In the genomic region with DNA sequence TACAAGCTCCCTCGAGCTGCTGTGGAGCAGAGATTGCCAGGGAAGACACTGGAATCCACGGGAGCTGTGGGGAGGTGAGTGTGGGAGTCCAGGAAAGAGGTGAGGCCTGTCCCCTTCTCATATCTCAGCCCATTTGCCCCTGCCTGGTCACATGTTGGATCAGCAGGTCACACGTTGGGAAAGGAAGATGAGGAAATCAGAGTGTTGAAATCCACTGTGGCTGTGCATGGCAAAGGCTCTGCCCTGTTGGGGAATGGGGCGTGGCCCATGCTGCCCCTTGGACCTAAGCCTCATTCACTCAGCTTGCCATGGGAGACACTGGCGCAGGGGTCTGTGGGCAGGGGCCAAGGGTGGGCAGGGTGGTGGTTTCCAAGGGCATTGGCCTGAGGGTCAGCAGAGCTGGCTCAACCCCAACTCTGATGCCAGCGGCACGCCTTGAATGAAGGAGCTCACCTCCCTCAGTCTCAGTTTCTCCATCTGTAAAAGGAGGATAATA, we compare ENCODE assay signal across 1 cellular context.
TF ChIP-seq lines count a peak whose summit lies in the region.

No MANE protein-coding gene starts in this region.

TF ChIP-seq in HepG2, 621 proteins besides CTCF, POLR2A, EP300 and RAD21 (continued from another document and continues in another):
- TF ChIP-seq, protein P1, sequence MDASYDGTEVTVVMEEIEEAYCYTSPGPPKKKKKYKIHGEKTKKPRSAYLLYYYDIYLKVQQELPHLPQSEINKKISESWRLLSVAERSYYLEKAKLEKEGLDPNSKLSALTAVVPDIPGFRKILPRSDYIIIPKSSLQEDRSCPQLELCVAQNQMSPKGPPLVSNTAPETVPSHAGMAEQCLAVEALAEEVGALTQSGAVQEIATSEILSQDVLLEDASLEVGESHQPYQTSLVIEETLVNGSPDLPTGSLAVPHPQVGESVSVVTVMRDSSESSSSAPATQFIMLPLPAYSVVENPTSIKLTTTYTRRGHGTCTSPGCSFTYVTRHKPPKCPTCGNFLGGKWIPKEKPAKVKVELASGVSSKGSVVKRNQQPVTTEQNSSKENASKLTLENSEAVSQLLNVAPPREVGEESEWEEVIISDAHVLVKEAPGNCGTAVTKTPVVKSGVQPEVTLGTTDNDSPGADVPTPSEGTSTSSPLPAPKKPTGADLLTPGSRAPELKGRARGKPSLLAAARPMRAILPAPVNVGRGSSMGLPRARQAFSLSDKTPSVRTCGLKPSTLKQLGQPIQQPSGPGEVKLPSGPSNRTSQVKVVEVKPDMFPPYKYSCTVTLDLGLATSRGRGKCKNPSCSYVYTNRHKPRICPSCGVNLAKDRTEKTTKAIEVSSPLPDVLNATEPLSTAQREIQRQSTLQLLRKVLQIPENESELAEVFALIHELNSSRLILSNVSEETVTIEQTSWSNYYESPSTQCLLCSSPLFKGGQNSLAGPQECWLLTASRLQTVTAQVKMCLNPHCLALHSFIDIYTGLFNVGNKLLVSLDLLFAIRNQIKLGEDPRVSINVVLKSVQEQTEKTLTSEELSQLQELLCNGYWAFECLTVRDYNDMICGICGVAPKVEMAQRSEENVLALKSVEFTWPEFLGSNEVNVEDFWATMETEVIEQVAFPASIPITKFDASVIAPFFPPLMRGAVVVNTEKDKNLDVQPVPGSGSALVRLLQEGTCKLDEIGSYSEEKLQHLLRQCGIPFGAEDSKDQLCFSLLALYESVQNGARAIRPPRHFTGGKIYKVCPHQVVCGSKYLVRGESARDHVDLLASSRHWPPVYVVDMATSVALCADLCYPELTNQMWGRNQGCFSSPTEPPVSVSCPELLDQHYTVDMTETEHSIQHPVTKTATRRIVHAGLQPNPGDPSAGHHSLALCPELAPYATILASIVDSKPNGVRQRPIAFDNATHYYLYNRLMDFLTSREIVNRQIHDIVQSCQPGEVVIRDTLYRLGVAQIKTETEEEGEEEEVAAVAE (CRISPR knock-in tag; IDR thresholded peaks at IDR 0.05; ENCODE audit: borderline replicate concordance) = peak; percentile 62
- TF ChIP-seq ZNF607 (CRISPR knock-in tag; IDR thresholded peaks at IDR 0.05; ENCODE audit: borderline replicate concordance) (no peak), ZC3H13 (CRISPR knock-in tag; IDR thresholded peaks at IDR 0.05) (0 out of 2 replicates have a peak, but pooled peaks have one; percentile 83), BRD4 (CRISPR knock-in tag; IDR thresholded peaks at IDR 0.05) (peak; percentile 91), ZBTB20 (CRISPR knock-in tag; IDR thresholded peaks at IDR 0.05; ENCODE audit: borderline replicate concordance, low read depth) (0 out of 2 replicates have a peak, but pooled peaks have one; percentile 50), ZSCAN20 (CRISPR knock-in tag; IDR thresholded peaks at IDR 0.05; ENCODE audit: borderline replicate concordance) (no peak), ZNF543 (CRISPR knock-in tag; IDR thresholded peaks at IDR 0.05) (0 out of 2 replicates have a peak, but pooled peaks have one; percentile 36), NR2F2 (IDR thresholded peaks at IDR 0.05; ENCODE audit: borderline replicate concordance, low read depth) (peak; percentile 72; the same call in 1 of the 2 replicates), FOXM1 (CRISPR knock-in tag; IDR thresholded peaks at IDR 0.05) (no peak), GABPB1 (CRISPR knock-in tag; IDR thresholded peaks at IDR 0.05) (peak; percentile 72), ZNF547 (CRISPR knock-in tag; IDR thresholded peaks at IDR 0.05) (peak; percentile 52; the same call in 1 of the 2 replicates), SRSF1 (optimal IDR thresholded peaks at IDR 0.05; ENCODE audit: low read depth, low read length) (no peak), ZNF891 (CRISPR knock-in tag; IDR thresholded peaks at IDR 0.05) (peak; percentile 77; the same call in 1 of the 2 replicates), CENPT (CRISPR knock-in tag; IDR thresholded peaks at IDR 0.05; ENCODE audit: low read depth) (0 out of 2 replicates have a peak, but pooled peaks have one; percentile 78), ZNF10 (CRISPR knock-in tag; IDR thresholded peaks at IDR 0.05; ENCODE audit: borderline replicate concordance, low read depth) (no peak), SP4 (CRISPR knock-in tag; IDR thresholded peaks at IDR 0.05) (peak; percentile 72; the same call in 1 of the 2 replicates), RCOR2 (CRISPR knock-in tag; IDR thresholded peaks at IDR 0.05) (peak; percentile 76), RFX3 (CRISPR knock-in tag; IDR thresholded peaks at IDR 0.05) (no peak), ZNF850 (CRISPR knock-in tag; conservative IDR thresholded peaks at IDR 0.05) (no peak), CCDC6 (CRISPR knock-in tag; IDR thresholded peaks at IDR 0.05) (peak; percentile 97), KDM4B (CRISPR knock-in tag; IDR thresholded peaks at IDR 0.05) (peak; percentile 96), FOXA1 (IDR thresholded peaks at IDR 0.05) (no peak), FOXA1 (CRISPR knock-in tag; IDR thresholded peaks at IDR 0.05) (peak; percentile 74), CEBPB (IDR thresholded peaks at IDR 0.05; ENCODE audit: borderline replicate concordance, low read depth, low read length) (peak; percentile 99), AGO1 (IDR thresholded peaks at IDR 0.05; ENCODE audit: low read depth, low read length, poor library complexity, severe bottlenecking) (no peak), MAFG (CRISPR knock-in tag; IDR thresholded peaks at IDR 0.05) (no peak), HNRNPH1 (optimal IDR thresholded peaks at IDR 0.05; ENCODE audit: low read depth, low read length) (no peak), WIZ (CRISPR knock-in tag; IDR thresholded peaks at IDR 0.05) (0 out of 2 replicates have a peak, but pooled peaks have one; percentile 38), ZNF619 (CRISPR knock-in tag; IDR thresholded peaks at IDR 0.05) (peak; percentile 76; the same call in 1 of the 2 replicates), ZNF205 (CRISPR knock-in tag; IDR thresholded peaks at IDR 0.05) (peak; percentile 70), HNRNPLL (IDR thresholded peaks at IDR 0.05; ENCODE audit: low read depth, low read length, poor library complexity, severe bottlenecking) (no peak), ZNF367 (CRISPR knock-in tag; IDR thresholded peaks at IDR 0.05; ENCODE audit: borderline replicate concordance) (no peak), ZNF672 (CRISPR knock-in tag; IDR thresholded peaks at IDR 0.05) (0 out of 2 replicates have a peak, but pooled peaks have one; percentile 47), ZNF883 (CRISPR knock-in tag; IDR thresholded peaks at IDR 0.05; ENCODE audit: not compliant biosample characterization) (peak; percentile 69), BRCA1 (CRISPR knock-in tag; IDR thresholded peaks at IDR 0.05) (0 out of 2 replicates have a peak, but pooled peaks have one; percentile 44), XRCC5 (optimal IDR thresholded peaks at IDR 0.05; ENCODE audit: low read length) (peak; percentile 21), FOXK2 (IDR thresholded peaks at IDR 0.05) (no peak), ZNF564 (CRISPR knock-in tag; IDR thresholded peaks at IDR 0.05) (peak; percentile 89), RARA (CRISPR knock-in tag; IDR thresholded peaks at IDR 0.05) (peak; percentile 86), RBAK (CRISPR knock-in tag; IDR thresholded peaks at IDR 0.05) (no peak), ZNF660 (CRISPR knock-in tag; IDR thresholded peaks at IDR 0.05; ENCODE audit: borderline replicate concordance, low read depth) (no peak), TRIM24 (CRISPR knock-in tag; IDR thresholded peaks at IDR 0.05) (peak; percentile 99), ZNF451 (CRISPR knock-in tag; IDR thresholded peaks at IDR 0.05) (peak; percentile 78; the same call in 1 of the 2 replicates), ZNF292 (CRISPR knock-in tag; IDR thresholded peaks at IDR 0.05; ENCODE audit: borderline replicate concordance, low read depth) (peak; percentile 88), EHMT2 (IDR thresholded peaks at IDR 0.05; ENCODE audit: borderline replicate concordance, low read depth, low read length) (peak; percentile 66; the same call in 1 of the 2 replicates), ZNF256 (CRISPR knock-in tag; conservative IDR thresholded peaks at IDR 0.05) (peak; percentile 68; the same call in 1 of the 2 replicates), ZNF570 (CRISPR knock-in tag; IDR thresholded peaks at IDR 0.05; ENCODE audit: borderline replicate concordance) (no peak), MZF1 (CRISPR knock-in tag; IDR thresholded peaks at IDR 0.05; ENCODE audit: borderline replicate concordance) (no peak), FOXC1 (CRISPR knock-in tag; IDR thresholded peaks at IDR 0.05; ENCODE audit: borderline replicate concordance) (peak; percentile 94; the same call in 1 of the 2 replicates), NFYC (CRISPR knock-in tag; IDR thresholded peaks at IDR 0.05) (peak; percentile 65), ZNF124 (CRISPR knock-in tag; IDR thresholded peaks at IDR 0.05) (peak; percentile 88), KLF6 (CRISPR knock-in tag; IDR thresholded peaks at IDR 0.05) (peak; percentile 93; the same call in 1 of the 2 replicates), POLR2G (IDR thresholded peaks at IDR 0.05; ENCODE audit: low read depth, low read length) (0 out of 2 replicates have a peak, but pooled peaks have one; percentile 27), PHF20 (CRISPR knock-in tag; IDR thresholded peaks at IDR 0.05) (0 out of 2 replicates have a peak, but pooled peaks have one; percentile 20), HMGA1 (CRISPR knock-in tag; conservative IDR thresholded peaks at IDR 0.05) (no peak)
- TF ChIP-seq, protein P2, sequence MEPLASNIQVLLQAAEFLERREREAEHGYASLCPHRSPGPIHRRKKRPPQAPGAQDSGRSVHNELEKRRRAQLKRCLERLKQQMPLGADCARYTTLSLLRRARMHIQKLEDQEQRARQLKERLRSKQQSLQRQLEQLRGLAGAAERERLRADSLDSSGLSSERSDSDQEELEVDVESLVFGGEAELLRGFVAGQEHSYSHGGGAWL (CRISPR knock-in tag; IDR thresholded peaks at IDR 0.05) = no peak; the same call in 1 of the 2 replicates
- TF ChIP-seq, protein P3, sequence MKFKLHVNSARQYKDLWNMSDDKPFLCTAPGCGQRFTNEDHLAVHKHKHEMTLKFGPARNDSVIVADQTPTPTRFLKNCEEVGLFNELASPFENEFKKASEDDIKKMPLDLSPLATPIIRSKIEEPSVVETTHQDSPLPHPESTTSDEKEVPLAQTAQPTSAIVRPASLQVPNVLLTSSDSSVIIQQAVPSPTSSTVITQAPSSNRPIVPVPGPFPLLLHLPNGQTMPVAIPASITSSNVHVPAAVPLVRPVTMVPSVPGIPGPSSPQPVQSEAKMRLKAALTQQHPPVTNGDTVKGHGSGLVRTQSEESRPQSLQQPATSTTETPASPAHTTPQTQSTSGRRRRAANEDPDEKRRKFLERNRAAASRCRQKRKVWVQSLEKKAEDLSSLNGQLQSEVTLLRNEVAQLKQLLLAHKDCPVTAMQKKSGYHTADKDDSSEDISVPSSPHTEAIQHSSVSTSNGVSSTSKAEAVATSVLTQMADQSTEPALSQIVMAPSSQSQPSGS (CRISPR knock-in tag; IDR thresholded peaks at IDR 0.05) = peak; percentile 90
- TF ChIP-seq, protein P4, sequence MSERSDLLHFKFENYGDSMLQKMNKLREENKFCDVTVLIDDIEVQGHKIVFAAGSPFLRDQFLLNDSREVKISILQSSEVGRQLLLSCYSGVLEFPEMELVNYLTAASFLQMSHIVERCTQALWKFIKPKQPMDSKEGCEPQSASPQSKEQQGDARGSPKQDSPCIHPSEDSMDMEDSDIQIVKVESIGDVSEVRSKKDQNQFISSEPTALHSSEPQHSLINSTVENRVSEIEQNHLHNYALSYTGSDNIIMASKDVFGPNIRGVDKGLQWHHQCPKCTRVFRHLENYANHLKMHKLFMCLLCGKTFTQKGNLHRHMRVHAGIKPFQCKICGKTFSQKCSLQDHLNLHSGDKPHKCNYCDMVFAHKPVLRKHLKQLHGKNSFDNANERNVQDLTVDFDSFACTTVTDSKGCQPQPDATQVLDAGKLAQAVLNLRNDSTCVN (CRISPR knock-in tag; IDR thresholded peaks at IDR 0.05; ENCODE audit: borderline replicate concordance) = 0 out of 2 replicates have a peak, but pooled peaks have one; percentile 63
- TF ChIP-seq, protein P5, sequence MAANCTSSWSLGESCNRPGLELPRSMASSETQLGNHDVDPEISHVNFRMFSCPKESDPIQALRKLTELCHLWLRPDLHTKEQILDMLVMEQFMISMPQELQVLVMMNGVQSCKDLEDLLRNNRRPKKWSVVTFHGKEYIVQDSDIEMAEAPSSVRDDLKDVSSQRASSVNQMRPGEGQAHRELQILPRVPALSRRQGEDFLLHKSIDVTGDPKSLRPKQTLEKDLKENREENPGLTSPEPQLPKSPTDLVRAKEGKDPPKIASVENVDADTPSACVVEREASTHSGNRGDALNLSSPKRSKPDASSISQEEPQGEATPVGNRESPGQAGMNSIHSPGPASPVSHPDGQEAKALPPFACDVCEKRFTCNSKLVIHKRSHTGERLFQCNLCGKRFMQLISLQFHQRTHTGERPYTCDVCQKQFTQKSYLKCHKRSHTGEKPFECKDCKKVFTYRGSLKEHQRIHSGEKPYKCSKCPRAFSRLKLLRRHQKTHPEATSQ (CRISPR knock-in tag; IDR thresholded peaks at IDR 0.05; ENCODE audit: borderline replicate concordance) = peak; percentile 66; the same call in 1 of the 2 replicates
- TF ChIP-seq, protein P6, sequence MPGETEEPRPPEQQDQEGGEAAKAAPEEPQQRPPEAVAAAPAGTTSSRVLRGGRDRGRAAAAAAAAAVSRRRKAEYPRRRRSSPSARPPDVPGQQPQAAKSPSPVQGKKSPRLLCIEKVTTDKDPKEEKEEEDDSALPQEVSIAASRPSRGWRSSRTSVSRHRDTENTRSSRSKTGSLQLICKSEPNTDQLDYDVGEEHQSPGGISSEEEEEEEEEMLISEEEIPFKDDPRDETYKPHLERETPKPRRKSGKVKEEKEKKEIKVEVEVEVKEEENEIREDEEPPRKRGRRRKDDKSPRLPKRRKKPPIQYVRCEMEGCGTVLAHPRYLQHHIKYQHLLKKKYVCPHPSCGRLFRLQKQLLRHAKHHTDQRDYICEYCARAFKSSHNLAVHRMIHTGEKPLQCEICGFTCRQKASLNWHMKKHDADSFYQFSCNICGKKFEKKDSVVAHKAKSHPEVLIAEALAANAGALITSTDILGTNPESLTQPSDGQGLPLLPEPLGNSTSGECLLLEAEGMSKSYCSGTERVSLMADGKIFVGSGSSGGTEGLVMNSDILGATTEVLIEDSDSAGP (CRISPR knock-in tag; IDR thresholded peaks at IDR 0.05; ENCODE audit: borderline replicate concordance) = peak; percentile 82
- TF ChIP-seq, protein P7, sequence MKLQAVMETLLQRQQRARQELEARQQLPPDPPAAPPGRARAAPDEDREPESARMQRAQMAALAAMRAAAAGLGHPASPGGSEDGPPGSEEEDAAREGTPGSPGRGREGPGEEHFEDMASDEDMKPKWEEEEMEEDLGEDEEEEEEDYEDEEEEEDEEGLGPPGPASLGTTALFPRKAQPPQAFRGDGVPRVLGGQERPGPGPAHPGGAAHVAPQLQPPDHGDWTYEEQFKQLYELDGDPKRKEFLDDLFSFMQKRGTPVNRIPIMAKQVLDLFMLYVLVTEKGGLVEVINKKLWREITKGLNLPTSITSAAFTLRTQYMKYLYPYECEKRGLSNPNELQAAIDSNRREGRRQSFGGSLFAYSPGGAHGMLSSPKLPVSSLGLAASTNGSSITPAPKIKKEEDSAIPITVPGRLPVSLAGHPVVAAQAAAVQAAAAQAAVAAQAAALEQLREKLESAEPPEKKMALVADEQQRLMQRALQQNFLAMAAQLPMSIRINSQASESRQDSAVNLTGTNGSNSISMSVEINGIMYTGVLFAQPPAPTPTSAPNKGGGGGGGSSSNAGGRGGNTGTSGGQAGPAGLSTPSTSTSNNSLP (IDR thresholded peaks at IDR 0.05; ENCODE audit: low read depth, low read length) = no peak
